In genomic region chr11:44556735-44557409, GRCh38 we compare ENCODE assay signal across 8 cellular contexts. TPM values are rescaled to one million over a fixed set of nuclear protein-coding genes. Genes with fewer than 3 reads are reported as not detected.
DNase-seq lines count a peak whose midpoint lies in the region; ATAC-seq and TF ChIP-seq lines count a peak whose summit lies in the region.

No MANE protein-coding gene starts in this region.

- no peaks in the 10 kb centered on the region for H3K9me3 ChIP-seq in ascending aorta

- H3K27ac Mint-ChIP-seq in immature natural killer cell = no peak overlapping the region

- peaks cover 0 to 4% (median 0%) of the 10 kb centered on the region in 3 donors for H3K27me3 Mint-ChIP-seq in immature natural killer cell (ENCODE audit: low read depth in 3 of 3)

- no peaks in the 10 kb centered on the region for H3K9me3 Mint-ChIP-seq in immature natural killer cell

- in situ Hi-C loops in ACHN (cut with HindIII; ENCODE audit: low pct_ligation_motif_present, low pct_unique_long_range_greater_than_20kb, low sequenced_read_pairs) = no loop called here

- DNase-seq in ACHN (peak; percentile 49), HT1080 (ENCODE audit: low read depth) (peak; percentile 50), T-helper 2 cell (peak; percentile 40 to 68 (median 54)), ascending aorta (ENCODE audit: low spot score in 2 of 2) (peak in 1 of 2 donors; percentile 80), immature natural killer cell (peak; percentile 39 to 55 (median 54))
- DNase-seq in stimulated activated CD4-positive, alpha-beta T cell treated with anti-CD3 and anti-CD28 coated beads, Interleukin-15, amount 100 ng/mL, for 1 hour (ENCODE audit: low read depth in 1 of 2, low spot score in 1 of 2) = peak; percentile 34 to 53

- H3K36me3 ChIP-seq in ascending aorta = no peaks in the 10 kb centered on the region

- TF ChIP-seq CTCF in GM12873 (IDR thresholded peaks at IDR 0.05; ENCODE audit: insufficient read depth, low read depth, low read length, missing control alignments) = peak; percentile 73
- peak; percentile 76 to 87 (median 83) for TF ChIP-seq CTCF in ascending aorta (IDR thresholded peaks at IDR 0.05)

- intact Hi-C loops in ascending aorta (cut with DNase I) = loop anchor here (1.0 to 10.0 kb wide), 3 partner anchors 60 to 355 kb away; partner anchors contain the start of gene TSPAN18

- no peak overlapping the region for H3K4me3 Mint-ChIP-seq in immature natural killer cell

- H3K27me3 ChIP-seq in ascending aorta = no peaks in the 10 kb centered on the region

- no peaks in the 10 kb centered on the region for H3K36me3 Mint-ChIP-seq in immature natural killer cell

- peaks cover 0 to 2% of the 10 kb centered on the region in 2 donors for H3K4me1 ChIP-seq in ascending aorta

- no peak overlapping the region for H3K4me3 ChIP-seq in ascending aorta

- H3K4me1 Mint-ChIP-seq in immature natural killer cell = peaks cover 2 to 10% of the 10 kb centered on the region in 2 donors

- no peak for ATAC-seq in GM21526 (IDR thresholded peaks at IDR 0.05; ENCODE audit: low FRiP score, unreplicated experiment)

- no peak overlapping the region for H3K27ac ChIP-seq in ascending aorta

RNA-seq across cellular contexts. Expression of gene CD82, which starts 8.6 kb away (rescaled TPM):
- total RNA-seq in HT1080 (2014; rRNA removed; shearing (Covaris generic)) = 23.0 and 41.9 TPM in 2 replicates
- polyA plus RNA-seq in HT1080 (2015; cell fraction: cytosol; rRNA removed) = 42.5 and 42.8 TPM in 2 replicates
- 47.5 and 57.6 TPM in 2 replicates for polyA plus RNA-seq in HT1080 (2015; cell fraction: nucleus; rRNA removed)
- total RNA-seq in ascending aorta = 28.3 TPM
- 10 to 100 TPM in 2 of 3 donors, 1 to 10 TPM in 1; 9.7 to 15.7 (median 10.7) TPM for polyA plus RNA-seq in immature natural killer cell
